2 cellular contexts compared by ENCODE assay signal in the genomic region with DNA sequence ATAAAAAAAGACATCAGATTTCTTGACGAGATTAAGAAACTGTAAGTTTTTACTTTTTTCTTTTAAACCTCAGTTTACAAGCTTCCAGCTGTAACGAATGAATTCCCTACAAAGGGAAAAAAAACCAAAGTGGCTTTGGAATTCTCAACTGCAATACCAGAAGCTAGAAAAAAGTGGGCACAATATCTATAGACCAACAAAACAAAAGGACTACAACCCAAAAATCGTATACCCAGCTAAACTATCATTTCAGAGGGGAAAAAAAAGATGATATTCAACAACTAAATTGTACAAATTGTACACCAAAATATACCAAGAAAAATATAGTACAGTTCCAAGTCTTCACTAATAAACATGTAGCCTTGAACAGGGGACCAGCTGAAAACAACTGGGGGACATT.
TF ChIP-seq lines count a peak whose summit lies in the region.

No MANE protein-coding gene starts in this region.

TF ChIP-seq in HepG2, 621 proteins besides CTCF, POLR2A, EP300 and RAD21:
- TF ChIP-seq ZFP1 (CRISPR knock-in tag; IDR thresholded peaks at IDR 0.05) (peak; percentile 86; the same call in 1 of the 2 replicates), TCF12 (IDR thresholded peaks at IDR 0.05) (no peak), TCF12 (CRISPR knock-in tag; IDR thresholded peaks at IDR 0.05) (no peak), AGO2 (optimal IDR thresholded peaks at IDR 0.05; ENCODE audit: low read depth, low read length) (no peak), ATF1 (CRISPR knock-in tag; IDR thresholded peaks at IDR 0.05) (no peak)
- TF ChIP-seq, protein P1, sequence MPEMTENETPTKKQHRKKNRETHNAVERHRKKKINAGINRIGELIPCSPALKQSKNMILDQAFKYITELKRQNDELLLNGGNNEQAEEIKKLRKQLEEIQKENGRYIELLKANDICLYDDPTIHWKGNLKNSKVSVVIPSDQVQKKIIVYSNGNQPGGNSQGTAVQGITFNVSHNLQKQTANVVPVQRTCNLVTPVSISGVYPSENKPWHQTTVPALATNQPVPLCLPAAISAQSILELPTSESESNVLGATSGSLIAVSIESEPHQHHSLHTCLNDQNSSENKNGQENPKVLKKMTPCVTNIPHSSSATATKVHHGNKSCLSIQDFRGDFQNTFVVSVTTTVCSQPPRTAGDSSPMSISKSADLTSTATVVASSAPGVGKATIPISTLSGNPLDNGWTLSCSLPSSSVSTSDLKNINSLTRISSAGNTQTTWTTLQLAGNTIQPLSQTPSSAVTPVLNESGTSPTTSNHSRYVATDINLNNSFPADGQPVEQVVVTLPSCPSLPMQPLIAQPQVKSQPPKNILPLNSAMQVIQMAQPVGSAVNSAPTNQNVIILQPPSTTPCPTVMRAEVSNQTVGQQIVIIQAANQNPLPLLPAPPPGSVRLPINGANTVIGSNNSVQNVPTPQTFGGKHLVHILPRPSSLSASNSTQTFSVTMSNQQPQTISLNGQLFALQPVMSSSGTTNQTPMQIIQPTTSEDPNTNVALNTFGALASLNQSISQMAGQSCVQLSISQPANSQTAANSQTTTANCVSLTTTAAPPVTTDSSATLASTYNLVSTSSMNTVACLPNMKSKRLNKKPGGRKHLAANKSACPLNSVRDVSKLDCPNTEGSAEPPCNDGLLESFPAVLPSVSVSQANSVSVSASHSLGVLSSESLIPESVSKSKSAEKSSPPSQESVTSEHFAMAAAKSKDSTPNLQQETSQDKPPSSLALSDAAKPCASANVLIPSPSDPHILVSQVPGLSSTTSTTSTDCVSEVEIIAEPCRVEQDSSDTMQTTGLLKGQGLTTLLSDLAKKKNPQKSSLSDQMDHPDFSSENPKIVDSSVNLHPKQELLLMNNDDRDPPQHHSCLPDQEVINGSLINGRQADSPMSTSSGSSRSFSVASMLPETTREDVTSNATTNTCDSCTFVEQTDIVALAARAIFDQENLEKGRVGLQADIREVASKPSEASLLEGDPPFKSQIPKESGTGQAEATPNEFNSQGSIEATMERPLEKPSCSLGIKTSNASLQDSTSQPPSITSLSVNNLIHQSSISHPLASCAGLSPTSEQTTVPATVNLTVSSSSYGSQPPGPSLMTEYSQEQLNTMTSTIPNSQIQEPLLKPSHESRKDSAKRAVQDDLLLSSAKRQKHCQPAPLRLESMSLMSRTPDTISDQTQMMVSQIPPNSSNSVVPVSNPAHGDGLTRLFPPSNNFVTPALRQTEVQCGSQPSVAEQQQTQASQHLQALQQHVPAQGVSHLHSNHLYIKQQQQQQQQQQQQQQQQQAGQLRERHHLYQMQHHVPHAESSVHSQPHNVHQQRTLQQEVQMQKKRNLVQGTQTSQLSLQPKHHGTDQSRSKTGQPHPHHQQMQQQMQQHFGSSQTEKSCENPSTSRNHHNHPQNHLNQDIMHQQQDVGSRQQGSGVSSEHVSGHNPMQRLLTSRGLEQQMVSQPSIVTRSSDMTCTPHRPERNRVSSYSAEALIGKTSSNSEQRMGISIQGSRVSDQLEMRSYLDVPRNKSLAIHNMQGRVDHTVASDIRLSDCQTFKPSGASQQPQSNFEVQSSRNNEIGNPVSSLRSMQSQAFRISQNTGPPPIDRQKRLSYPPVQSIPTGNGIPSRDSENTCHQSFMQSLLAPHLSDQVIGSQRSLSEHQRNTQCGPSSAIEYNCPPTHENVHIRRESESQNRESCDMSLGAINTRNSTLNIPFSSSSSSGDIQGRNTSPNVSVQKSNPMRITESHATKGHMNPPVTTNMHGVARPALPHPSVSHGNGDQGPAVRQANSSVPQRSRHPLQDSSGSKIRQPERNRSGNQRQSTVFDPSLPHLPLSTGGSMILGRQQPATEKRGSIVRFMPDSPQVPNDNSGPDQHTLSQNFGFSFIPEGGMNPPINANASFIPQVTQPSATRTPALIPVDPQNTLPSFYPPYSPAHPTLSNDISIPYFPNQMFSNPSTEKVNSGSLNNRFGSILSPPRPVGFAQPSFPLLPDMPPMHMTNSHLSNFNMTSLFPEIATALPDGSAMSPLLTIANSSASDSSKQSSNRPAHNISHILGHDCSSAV (CRISPR knock-in tag; IDR thresholded peaks at IDR 0.05; ENCODE audit: borderline replicate concordance): no peak
- TF ChIP-seq, protein P2, sequence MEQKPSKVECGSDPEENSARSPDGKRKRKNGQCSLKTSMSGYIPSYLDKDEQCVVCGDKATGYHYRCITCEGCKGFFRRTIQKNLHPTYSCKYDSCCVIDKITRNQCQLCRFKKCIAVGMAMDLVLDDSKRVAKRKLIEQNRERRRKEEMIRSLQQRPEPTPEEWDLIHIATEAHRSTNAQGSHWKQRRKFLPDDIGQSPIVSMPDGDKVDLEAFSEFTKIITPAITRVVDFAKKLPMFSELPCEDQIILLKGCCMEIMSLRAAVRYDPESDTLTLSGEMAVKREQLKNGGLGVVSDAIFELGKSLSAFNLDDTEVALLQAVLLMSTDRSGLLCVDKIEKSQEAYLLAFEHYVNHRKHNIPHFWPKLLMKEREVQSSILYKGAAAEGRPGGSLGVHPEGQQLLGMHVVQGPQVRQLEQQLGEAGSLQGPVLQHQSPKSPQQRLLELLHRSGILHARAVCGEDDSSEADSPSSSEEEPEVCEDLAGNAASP (CRISPR knock-in tag; IDR thresholded peaks at IDR 0.05; ENCODE audit: borderline replicate concordance): no peak

TF ChIP-seq in K562, 482 proteins besides CTCF, POLR2A, EP300 and RAD21:
- no peak for TF ChIP-seq FOXJ2 (tag; IDR thresholded peaks at IDR 0.05)
- TF ChIP-seq, protein P3, sequence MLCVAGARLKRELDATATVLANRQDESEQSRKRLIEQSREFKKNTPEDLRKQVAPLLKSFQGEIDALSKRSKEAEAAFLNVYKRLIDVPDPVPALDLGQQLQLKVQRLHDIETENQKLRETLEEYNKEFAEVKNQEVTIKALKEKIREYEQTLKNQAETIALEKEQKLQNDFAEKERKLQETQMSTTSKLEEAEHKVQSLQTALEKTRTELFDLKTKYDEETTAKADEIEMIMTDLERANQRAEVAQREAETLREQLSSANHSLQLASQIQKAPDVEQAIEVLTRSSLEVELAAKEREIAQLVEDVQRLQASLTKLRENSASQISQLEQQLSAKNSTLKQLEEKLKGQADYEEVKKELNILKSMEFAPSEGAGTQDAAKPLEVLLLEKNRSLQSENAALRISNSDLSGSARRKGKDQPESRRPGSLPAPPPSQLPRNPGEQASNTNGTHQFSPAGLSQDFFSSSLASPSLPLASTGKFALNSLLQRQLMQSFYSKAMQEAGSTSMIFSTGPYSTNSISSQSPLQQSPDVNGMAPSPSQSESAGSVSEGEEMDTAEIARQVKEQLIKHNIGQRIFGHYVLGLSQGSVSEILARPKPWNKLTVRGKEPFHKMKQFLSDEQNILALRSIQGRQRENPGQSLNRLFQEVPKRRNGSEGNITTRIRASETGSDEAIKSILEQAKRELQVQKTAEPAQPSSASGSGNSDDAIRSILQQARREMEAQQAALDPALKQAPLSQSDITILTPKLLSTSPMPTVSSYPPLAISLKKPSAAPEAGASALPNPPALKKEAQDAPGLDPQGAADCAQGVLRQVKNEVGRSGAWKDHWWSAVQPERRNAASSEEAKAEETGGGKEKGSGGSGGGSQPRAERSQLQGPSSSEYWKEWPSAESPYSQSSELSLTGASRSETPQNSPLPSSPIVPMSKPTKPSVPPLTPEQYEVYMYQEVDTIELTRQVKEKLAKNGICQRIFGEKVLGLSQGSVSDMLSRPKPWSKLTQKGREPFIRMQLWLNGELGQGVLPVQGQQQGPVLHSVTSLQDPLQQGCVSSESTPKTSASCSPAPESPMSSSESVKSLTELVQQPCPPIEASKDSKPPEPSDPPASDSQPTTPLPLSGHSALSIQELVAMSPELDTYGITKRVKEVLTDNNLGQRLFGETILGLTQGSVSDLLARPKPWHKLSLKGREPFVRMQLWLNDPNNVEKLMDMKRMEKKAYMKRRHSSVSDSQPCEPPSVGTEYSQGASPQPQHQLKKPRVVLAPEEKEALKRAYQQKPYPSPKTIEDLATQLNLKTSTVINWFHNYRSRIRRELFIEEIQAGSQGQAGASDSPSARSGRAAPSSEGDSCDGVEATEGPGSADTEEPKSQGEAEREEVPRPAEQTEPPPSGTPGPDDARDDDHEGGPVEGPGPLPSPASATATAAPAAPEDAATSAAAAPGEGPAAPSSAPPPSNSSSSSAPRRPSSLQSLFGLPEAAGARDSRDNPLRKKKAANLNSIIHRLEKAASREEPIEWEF (CRISPR knock-in tag; IDR thresholded peaks at IDR 0.05): no peak
- peak; percentile 64; the same call in 1 of the 2 replicates for TF ChIP-seq ZFP1 (CRISPR knock-in tag; IDR thresholded peaks at IDR 0.05)
TF ChIP-seq in K562: peak in this region for 1.
